1 cellular context compared by ENCODE assay signal in the genomic region with DNA sequence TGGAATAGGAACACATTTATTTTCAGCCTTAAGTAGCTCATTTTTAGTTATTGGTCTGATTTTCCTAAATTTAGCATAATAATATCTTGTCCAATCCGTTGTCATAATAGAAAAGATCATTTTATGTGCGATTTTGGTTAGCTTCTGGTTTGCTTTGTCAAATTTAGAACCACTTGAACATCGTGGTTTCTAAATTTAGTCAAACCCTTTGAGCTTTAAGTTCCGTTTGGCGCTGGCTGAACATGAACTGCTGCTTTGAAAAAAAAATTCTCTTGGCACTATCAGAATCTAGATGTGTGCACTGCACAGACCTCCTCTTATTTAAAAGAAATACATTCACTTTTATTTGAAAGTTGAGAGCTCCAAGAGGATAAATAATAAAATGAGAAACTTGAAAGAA.
TF ChIP-seq lines count a peak whose summit lies in the region.

No MANE protein-coding gene starts in this region.

TF ChIP-seq in GM12878, 131 proteins besides CTCF, POLR2A, EP300 and RAD21 (continued from another document):
- TF ChIP-seq, protein P1, sequence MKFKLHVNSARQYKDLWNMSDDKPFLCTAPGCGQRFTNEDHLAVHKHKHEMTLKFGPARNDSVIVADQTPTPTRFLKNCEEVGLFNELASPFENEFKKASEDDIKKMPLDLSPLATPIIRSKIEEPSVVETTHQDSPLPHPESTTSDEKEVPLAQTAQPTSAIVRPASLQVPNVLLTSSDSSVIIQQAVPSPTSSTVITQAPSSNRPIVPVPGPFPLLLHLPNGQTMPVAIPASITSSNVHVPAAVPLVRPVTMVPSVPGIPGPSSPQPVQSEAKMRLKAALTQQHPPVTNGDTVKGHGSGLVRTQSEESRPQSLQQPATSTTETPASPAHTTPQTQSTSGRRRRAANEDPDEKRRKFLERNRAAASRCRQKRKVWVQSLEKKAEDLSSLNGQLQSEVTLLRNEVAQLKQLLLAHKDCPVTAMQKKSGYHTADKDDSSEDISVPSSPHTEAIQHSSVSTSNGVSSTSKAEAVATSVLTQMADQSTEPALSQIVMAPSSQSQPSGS (IDR thresholded peaks at IDR 0.05; ENCODE audit: low read length) = peak; percentile 68; the same call in 1 of the 2 replicates
- TF ChIP-seq CREM (IDR thresholded peaks at IDR 0.05; ENCODE audit: low read depth) = peak; percentile 60
- TF ChIP-seq SMARCA5 (IDR thresholded peaks at IDR 0.05) = no peak
- peak; percentile 90 for TF ChIP-seq MEF2A (IDR thresholded peaks at IDR 0.05; ENCODE audit: insufficient read depth, low read depth, low read length)
- TF ChIP-seq MTA3 (IDR thresholded peaks at IDR 0.05; ENCODE audit: borderline replicate concordance, low read length) = peak; percentile 46; the same call in 1 of the 2 replicates
- TF ChIP-seq, protein P2, sequence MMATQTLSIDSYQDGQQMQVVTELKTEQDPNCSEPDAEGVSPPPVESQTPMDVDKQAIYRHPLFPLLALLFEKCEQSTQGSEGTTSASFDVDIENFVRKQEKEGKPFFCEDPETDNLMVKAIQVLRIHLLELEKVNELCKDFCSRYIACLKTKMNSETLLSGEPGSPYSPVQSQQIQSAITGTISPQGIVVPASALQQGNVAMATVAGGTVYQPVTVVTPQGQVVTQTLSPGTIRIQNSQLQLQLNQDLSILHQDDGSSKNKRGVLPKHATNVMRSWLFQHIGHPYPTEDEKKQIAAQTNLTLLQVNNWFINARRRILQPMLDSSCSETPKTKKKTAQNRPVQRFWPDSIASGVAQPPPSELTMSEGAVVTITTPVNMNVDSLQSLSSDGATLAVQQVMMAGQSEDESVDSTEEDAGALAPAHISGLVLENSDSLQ (IDR thresholded peaks at IDR 0.05) = no peak
- no peak for TF ChIP-seq CBFB (IDR thresholded peaks at IDR 0.05; ENCODE audit: low read depth)
- TF ChIP-seq, protein P3, sequence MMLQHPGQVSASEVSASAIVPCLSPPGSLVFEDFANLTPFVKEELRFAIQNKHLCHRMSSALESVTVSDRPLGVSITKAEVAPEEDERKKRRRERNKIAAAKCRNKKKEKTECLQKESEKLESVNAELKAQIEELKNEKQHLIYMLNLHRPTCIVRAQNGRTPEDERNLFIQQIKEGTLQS (IDR thresholded peaks at IDR 0.05; ENCODE audit: borderline replicate concordance, extremely low read depth, low read depth, low read length) = no peak
- 0 out of 2 replicates have a peak, but pooled peaks have one; percentile 41 for TF ChIP-seq TBL1XR1 (IDR thresholded peaks at IDR 0.05; ENCODE audit: low read depth, low read length)
- peak; percentile 62; the same call in 1 of the 2 replicates for TF ChIP-seq ZNF217 (IDR thresholded peaks at IDR 0.05)
- TF ChIP-seq, protein P4, sequence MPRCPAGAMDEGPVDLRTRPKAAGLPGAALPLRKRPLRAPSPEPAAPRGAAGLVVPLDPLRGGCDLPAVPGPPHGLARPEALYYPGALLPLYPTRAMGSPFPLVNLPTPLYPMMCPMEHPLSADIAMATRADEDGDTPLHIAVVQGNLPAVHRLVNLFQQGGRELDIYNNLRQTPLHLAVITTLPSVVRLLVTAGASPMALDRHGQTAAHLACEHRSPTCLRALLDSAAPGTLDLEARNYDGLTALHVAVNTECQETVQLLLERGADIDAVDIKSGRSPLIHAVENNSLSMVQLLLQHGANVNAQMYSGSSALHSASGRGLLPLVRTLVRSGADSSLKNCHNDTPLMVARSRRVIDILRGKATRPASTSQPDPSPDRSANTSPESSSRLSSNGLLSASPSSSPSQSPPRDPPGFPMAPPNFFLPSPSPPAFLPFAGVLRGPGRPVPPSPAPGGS (IDR thresholded peaks at IDR 0.05; ENCODE audit: borderline replicate concordance, insufficient read depth, low read depth, low read length, poor library complexity, severe bottlenecking) = peak; percentile 35
- TF ChIP-seq, protein P5, sequence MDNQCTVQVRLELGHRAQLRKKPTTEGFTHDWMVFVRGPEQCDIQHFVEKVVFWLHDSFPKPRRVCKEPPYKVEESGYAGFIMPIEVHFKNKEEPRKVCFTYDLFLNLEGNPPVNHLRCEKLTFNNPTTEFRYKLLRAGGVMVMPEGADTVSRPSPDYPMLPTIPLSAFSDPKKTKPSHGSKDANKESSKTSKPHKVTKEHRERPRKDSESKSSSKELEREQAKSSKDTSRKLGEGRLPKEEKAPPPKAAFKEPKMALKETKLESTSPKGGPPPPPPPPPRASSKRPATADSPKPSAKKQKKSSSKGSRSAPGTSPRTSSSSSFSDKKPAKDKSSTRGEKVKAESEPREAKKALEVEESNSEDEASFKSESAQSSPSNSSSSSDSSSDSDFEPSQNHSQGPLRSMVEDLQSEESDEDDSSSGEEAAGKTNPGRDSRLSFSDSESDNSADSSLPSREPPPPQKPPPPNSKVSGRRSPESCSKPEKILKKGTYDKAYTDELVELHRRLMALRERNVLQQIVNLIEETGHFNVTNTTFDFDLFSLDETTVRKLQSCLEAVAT (IDR thresholded peaks at IDR 0.05) = 0 out of 2 replicates have a peak, but pooled peaks have one; percentile 22
- peak; percentile 60; the same call in 1 of the 2 replicates for TF ChIP-seq BCL11A (IDR thresholded peaks at IDR 0.05; ENCODE audit: low read depth, low read length)
- peak; percentile 44; the same call in 1 of the 2 replicates for TF ChIP-seq FOXM1 (IDR thresholded peaks at IDR 0.05; ENCODE audit: low read depth, low read length)
- TF ChIP-seq JUNB (IDR thresholded peaks at IDR 0.05) = peak; percentile 61
- TF ChIP-seq HDGF (IDR thresholded peaks at IDR 0.05) = no peak
- TF ChIP-seq ZNF384 (IDR thresholded peaks at IDR 0.05; ENCODE audit: borderline replicate concordance, low read depth, low read length) = peak; percentile 79; the same call in 1 of the 2 replicates
- TF ChIP-seq MTA2 (IDR thresholded peaks at IDR 0.05; ENCODE audit: low read depth) = peak; percentile 53; the same call in 1 of the 2 replicates
- TF ChIP-seq, protein P6, sequence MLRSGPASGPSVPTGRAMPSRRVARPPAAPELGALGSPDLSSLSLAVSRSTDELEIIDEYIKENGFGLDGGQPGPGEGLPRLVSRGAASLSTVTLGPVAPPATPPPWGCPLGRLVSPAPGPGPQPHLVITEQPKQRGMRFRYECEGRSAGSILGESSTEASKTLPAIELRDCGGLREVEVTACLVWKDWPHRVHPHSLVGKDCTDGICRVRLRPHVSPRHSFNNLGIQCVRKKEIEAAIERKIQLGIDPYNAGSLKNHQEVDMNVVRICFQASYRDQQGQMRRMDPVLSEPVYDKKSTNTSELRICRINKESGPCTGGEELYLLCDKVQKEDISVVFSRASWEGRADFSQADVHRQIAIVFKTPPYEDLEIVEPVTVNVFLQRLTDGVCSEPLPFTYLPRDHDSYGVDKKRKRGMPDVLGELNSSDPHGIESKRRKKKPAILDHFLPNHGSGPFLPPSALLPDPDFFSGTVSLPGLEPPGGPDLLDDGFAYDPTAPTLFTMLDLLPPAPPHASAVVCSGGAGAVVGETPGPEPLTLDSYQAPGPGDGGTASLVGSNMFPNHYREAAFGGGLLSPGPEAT (IDR thresholded peaks at IDR 0.05; ENCODE audit: low read depth) = no peak
- TF ChIP-seq, protein P7, sequence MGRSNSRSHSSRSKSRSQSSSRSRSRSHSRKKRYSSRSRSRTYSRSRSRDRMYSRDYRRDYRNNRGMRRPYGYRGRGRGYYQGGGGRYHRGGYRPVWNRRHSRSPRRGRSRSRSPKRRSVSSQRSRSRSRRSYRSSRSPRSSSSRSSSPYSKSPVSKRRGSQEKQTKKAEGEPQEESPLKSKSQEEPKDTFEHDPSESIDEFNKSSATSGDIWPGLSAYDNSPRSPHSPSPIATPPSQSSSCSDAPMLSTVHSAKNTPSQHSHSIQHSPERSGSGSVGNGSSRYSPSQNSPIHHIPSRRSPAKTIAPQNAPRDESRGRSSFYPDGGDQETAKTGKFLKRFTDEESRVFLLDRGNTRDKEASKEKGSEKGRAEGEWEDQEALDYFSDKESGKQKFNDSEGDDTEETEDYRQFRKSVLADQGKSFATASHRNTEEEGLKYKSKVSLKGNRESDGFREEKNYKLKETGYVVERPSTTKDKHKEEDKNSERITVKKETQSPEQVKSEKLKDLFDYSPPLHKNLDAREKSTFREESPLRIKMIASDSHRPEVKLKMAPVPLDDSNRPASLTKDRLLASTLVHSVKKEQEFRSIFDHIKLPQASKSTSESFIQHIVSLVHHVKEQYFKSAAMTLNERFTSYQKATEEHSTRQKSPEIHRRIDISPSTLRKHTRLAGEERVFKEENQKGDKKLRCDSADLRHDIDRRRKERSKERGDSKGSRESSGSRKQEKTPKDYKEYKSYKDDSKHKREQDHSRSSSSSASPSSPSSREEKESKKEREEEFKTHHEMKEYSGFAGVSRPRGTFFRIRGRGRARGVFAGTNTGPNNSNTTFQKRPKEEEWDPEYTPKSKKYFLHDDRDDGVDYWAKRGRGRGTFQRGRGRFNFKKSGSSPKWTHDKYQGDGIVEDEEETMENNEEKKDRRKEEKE (IDR thresholded peaks at IDR 0.05) = no peak
- TF ChIP-seq NFIC (IDR thresholded peaks at IDR 0.05; ENCODE audit: low read depth, low read length) = peak; percentile 80
